ENCODE assay signal across 10 cellular contexts in genomic region chr1:173410794-173411236, GRCh38.
DNase-seq lines count a peak whose midpoint lies in the region; ATAC-seq and TF ChIP-seq lines count a peak whose summit lies in the region.
"Had no signal": no experiment of that assay in that cellular context is flagged by ENCODE, and none has a peak within 500 bp of the region (broad histone marks: within the 10 kb centered on the region; RNA-seq: fewer than 3 reads in every experiment).

No MANE protein-coding gene starts in this region.

- peaks cover 25% of the 10 kb centered on the region in 2 donors for H3K4me1 Mint-ChIP-seq in effector memory CD8-positive, alpha-beta T cell (ENCODE audit: low read depth in 2 of 2)

- no peaks in the 10 kb centered on the region for H3K27me3 Mint-ChIP-seq in effector memory CD8-positive, alpha-beta T cell

- 94 to 98% methylated on average over 5 of the region's 5 CpGs for WGBS in lower leg skin, 2 donors

- H3K9me3 ChIP-seq in vagina: no peaks in the 10 kb centered on the region
- H3K9me3 ChIP-seq: neutrophil had no signal

- no peaks in the 10 kb centered on the region for H3K27me3 ChIP-seq in vagina
- H3K27me3 ChIP-seq: neutrophil had no signal

- no peaks in the 10 kb centered on the region for H3K9me3 Mint-ChIP-seq in effector memory CD8-positive, alpha-beta T cell

- no peak overlapping the region for H3K27ac ChIP-seq in vagina
- H3K27ac ChIP-seq: neutrophil, SK-N-MC had no signal

- H3K4me3 ChIP-seq in lower leg skin (ENCODE audit: low read depth, poor library complexity, severe bottlenecking): no peak overlapping the region
- no peak overlapping the region for H3K4me3 ChIP-seq in vagina
- H3K4me3 ChIP-seq: SK-N-MC had no signal

- peak overlapping the region in 1 of 2 donors; percentile 34 for H3K4me3 Mint-ChIP-seq in effector memory CD8-positive, alpha-beta T cell

- intact Hi-C loops in lower leg skin (cut with DNase I; ENCODE audit: low total_unique reads) (no loop called here), vagina (cut with DNase I) (loop anchor here (5.0 kb wide), 1 partner anchor 669 kb away; no protein-coding TSS in a partner anchor)

- ATAC-seq in GM18499 (IDR thresholded peaks at IDR 0.05; ENCODE audit: insufficient read depth, unreplicated experiment) (peak; percentile 31), GM21360 (IDR thresholded peaks at IDR 0.05; ENCODE audit: unreplicated experiment) (peak; percentile 34), HG03175 (IDR thresholded peaks at IDR 0.05; ENCODE audit: unreplicated experiment) (peak; percentile 69)
- ATAC-seq in effector memory CD8-positive, alpha-beta T cell (replicated peaks): peak; percentile 49

- peaks cover 19% of the 10 kb centered on the region for H3K36me3 Mint-ChIP-seq in effector memory CD8-positive, alpha-beta T cell (ENCODE audit: insufficient read depth)

- TF ChIP-seq CTCF in lower leg skin (IDR thresholded peaks at IDR 0.05): no peak
- no peak for TF ChIP-seq CTCF in vagina (IDR thresholded peaks at IDR 0.05)

- no peak for DNase-seq in effector memory CD8-positive, alpha-beta T cell
- no peak for DNase-seq in lower leg skin (ENCODE audit: low spot score in 2 of 2)
- DNase-seq in vagina (ENCODE audit: extremely low spot score in 2 of 2): no peak
- no peak for DNase-seq in T-helper 1 cell
- DNase-seq in NCI-H2081 treated with DMSO at 0.1 percent for 48 hours (lab: John Stamatoyannopoulos, UW): no peak

- H3K27ac Mint-ChIP-seq in effector memory CD8-positive, alpha-beta T cell: peak overlapping the region; percentile 84 to 89

- no peak for TF ChIP-seq POLR2A in lower leg skin (IDR thresholded peaks at IDR 0.05)
- no peak for TF ChIP-seq POLR2A in vagina (IDR thresholded peaks at IDR 0.05)

- H3K4me1 ChIP-seq in vagina: no peaks in the 10 kb centered on the region

- H3K36me3 ChIP-seq in vagina: no peaks in the 10 kb centered on the region
